ENCODE assay signal across 1 cellular context in genomic region chr7:48140001-48140681, GRCh38.
TF ChIP-seq lines count a peak whose summit lies in the region.

No MANE protein-coding gene starts in this region.

TF ChIP-seq in HepG2, 621 proteins besides CTCF, POLR2A, EP300 and RAD21 (continued from another document and continues in another):
- TF ChIP-seq, protein P1, sequence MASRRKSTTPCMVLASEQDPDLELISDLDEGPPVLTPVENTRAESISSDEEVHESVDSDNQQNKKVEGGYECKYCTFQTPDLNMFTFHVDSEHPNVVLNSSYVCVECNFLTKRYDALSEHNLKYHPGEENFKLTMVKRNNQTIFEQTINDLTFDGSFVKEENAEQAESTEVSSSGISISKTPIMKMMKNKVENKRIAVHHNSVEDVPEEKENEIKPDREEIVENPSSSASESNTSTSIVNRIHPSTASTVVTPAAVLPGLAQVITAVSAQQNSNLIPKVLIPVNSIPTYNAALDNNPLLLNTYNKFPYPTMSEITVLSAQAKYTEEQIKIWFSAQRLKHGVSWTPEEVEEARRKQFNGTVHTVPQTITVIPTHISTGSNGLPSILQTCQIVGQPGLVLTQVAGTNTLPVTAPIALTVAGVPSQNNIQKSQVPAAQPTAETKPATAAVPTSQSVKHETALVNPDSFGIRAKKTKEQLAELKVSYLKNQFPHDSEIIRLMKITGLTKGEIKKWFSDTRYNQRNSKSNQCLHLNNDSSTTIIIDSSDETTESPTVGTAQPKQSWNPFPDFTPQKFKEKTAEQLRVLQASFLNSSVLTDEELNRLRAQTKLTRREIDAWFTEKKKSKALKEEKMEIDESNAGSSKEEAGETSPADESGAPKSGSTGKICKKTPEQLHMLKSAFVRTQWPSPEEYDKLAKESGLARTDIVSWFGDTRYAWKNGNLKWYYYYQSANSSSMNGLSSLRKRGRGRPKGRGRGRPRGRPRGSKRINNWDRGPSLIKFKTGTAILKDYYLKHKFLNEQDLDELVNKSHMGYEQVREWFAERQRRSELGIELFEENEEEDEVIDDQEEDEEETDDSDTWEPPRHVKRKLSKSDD (CRISPR knock-in tag; IDR thresholded peaks at IDR 0.05; ENCODE audit: low read depth), result no peak
- TF ChIP-seq, protein P2, sequence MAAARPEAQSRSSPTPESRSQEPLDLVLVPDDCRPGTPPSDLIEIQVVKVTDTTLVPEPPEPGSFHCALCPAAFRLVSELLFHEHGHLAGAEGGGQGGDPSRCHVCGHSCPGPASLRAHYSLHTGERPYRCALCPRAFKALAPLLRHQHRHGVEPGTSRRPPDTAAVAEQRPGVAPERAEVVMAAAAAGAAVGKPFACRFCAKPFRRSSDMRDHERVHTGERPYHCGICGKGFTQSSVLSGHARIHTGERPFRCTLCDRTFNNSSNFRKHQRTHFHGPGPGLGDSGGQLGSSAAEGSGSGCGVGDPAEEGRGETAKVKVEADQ (CRISPR knock-in tag; IDR thresholded peaks at IDR 0.05; ENCODE audit: borderline replicate concordance), result no peak
- TF ChIP-seq, protein P3, sequence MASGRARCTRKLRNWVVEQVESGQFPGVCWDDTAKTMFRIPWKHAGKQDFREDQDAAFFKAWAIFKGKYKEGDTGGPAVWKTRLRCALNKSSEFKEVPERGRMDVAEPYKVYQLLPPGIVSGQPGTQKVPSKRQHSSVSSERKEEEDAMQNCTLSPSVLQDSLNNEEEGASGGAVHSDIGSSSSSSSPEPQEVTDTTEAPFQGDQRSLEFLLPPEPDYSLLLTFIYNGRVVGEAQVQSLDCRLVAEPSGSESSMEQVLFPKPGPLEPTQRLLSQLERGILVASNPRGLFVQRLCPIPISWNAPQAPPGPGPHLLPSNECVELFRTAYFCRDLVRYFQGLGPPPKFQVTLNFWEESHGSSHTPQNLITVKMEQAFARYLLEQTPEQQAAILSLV (CRISPR knock-in tag; IDR thresholded peaks at IDR 0.05; ENCODE audit: borderline replicate concordance), result peak; percentile 82
- peak; percentile 78 for TF ChIP-seq ZNF121 (CRISPR knock-in tag; IDR thresholded peaks at IDR 0.05)
- TF ChIP-seq, protein P4, sequence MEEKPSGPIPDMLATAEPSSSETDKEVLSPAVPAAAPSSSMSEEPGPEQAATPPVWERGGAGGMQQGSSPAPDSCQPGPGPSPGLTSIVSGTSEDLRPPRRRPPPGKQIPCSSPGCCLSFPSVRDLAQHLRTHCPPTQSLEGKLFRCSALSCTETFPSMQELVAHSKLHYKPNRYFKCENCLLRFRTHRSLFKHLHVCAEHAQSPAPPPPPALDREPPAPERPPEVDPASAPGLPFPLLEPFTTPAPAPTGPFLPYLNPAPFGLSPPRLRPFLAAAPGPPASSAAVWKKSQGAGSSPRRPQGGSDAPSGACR (CRISPR knock-in tag; IDR thresholded peaks at IDR 0.05), result no peak
- no peak for TF ChIP-seq ZSCAN20 (CRISPR knock-in tag; IDR thresholded peaks at IDR 0.05; ENCODE audit: borderline replicate concordance)
- no peak for TF ChIP-seq ZNF737 (CRISPR knock-in tag; IDR thresholded peaks at IDR 0.05; ENCODE audit: borderline replicate concordance)
- no peak for TF ChIP-seq ZNF10 (CRISPR knock-in tag; IDR thresholded peaks at IDR 0.05; ENCODE audit: borderline replicate concordance, low read depth)
- no peak for TF ChIP-seq SCMH1 (CRISPR knock-in tag; IDR thresholded peaks at IDR 0.05; ENCODE audit: borderline replicate concordance)
- peak; percentile 92 for TF ChIP-seq NR2F6 (IDR thresholded peaks at IDR 0.05)
- TF ChIP-seq NR2F6 (CRISPR knock-in tag; IDR thresholded peaks at IDR 0.05), result peak; percentile 95
- TF ChIP-seq BORCS8-MEF2B (CRISPR knock-in tag; IDR thresholded peaks at IDR 0.05), result no peak
- peak; percentile 56; the same call in 1 of the 2 replicates for TF ChIP-seq MXD4 (CRISPR knock-in tag; IDR thresholded peaks at IDR 0.05)
- peak; percentile 57; the same call in 1 of the 2 replicates for TF ChIP-seq ZNF605 (CRISPR knock-in tag; IDR thresholded peaks at IDR 0.05)
- TF ChIP-seq LCORL (IDR thresholded peaks at IDR 0.05), result peak; percentile 96
- TF ChIP-seq LCORL (CRISPR knock-in tag; IDR thresholded peaks at IDR 0.05), result peak; percentile 80
- TF ChIP-seq ZBTB40 (IDR thresholded peaks at IDR 0.05), result no peak
- peak; percentile 95 for TF ChIP-seq ZBTB40 (CRISPR knock-in tag; IDR thresholded peaks at IDR 0.05)
- TF ChIP-seq HOMEZ (CRISPR knock-in tag; IDR thresholded peaks at IDR 0.05; ENCODE audit: low read depth), result 0 out of 2 replicates have a peak, but pooled peaks have one; percentile 21
- peak; percentile 80 for TF ChIP-seq SMYD3 (CRISPR knock-in tag; IDR thresholded peaks at IDR 0.05)
- peak; percentile 54; the same call in 1 of the 2 replicates for TF ChIP-seq ZNF780A (CRISPR knock-in tag; IDR thresholded peaks at IDR 0.05)
- no peak for TF ChIP-seq ATAD3A (CRISPR knock-in tag; IDR thresholded peaks at IDR 0.05)
- peak; percentile 94 for TF ChIP-seq FOXA1 (IDR thresholded peaks at IDR 0.05)
- TF ChIP-seq FOXA1 (CRISPR knock-in tag; IDR thresholded peaks at IDR 0.05), result peak; percentile 98
- TF ChIP-seq TOE1 (CRISPR knock-in tag; IDR thresholded peaks at IDR 0.05), result no peak
- peak; percentile 62; the same call in 1 of the 2 replicates for TF ChIP-seq FOXC1 (CRISPR knock-in tag; IDR thresholded peaks at IDR 0.05; ENCODE audit: borderline replicate concordance)
- TF ChIP-seq, protein P5, sequence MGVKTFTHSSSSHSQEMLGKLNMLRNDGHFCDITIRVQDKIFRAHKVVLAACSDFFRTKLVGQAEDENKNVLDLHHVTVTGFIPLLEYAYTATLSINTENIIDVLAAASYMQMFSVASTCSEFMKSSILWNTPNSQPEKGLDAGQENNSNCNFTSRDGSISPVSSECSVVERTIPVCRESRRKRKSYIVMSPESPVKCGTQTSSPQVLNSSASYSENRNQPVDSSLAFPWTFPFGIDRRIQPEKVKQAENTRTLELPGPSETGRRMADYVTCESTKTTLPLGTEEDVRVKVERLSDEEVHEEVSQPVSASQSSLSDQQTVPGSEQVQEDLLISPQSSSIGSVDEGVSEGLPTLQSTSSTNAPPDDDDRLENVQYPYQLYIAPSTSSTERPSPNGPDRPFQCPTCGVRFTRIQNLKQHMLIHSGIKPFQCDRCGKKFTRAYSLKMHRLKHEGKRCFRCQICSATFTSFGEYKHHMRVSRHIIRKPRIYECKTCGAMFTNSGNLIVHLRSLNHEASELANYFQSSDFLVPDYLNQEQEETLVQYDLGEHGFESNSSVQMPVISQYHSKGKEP (CRISPR knock-in tag; IDR thresholded peaks at IDR 0.05), result peak; percentile 48; the same call in 1 of the 2 replicates
- no peak for TF ChIP-seq SMAD3 (CRISPR knock-in tag; IDR thresholded peaks at IDR 0.05)
- TF ChIP-seq PITX1 (CRISPR knock-in tag; IDR thresholded peaks at IDR 0.05), result peak; percentile 78
- TF ChIP-seq THAP9 (CRISPR knock-in tag; IDR thresholded peaks at IDR 0.05; ENCODE audit: borderline replicate concordance), result no peak
- no peak for TF ChIP-seq ZNF333 (CRISPR knock-in tag; IDR thresholded peaks at IDR 0.05; ENCODE audit: borderline replicate concordance)
- no peak for TF ChIP-seq ZEB1 (IDR thresholded peaks at IDR 0.05; ENCODE audit: insufficient replicate concordance, low read depth)
- no peak for TF ChIP-seq ZNF543 (CRISPR knock-in tag; IDR thresholded peaks at IDR 0.05)
- TF ChIP-seq MATR3 (CRISPR knock-in tag; IDR thresholded peaks at IDR 0.05), result no peak
- TF ChIP-seq GPN1 (CRISPR knock-in tag; IDR thresholded peaks at IDR 0.05; ENCODE audit: borderline replicate concordance), result no peak
- TF ChIP-seq RAD51 (IDR thresholded peaks at IDR 0.05; ENCODE audit: borderline replicate concordance), result no peak
- TF ChIP-seq NRL (CRISPR knock-in tag; IDR thresholded peaks at IDR 0.05; ENCODE audit: borderline replicate concordance), result no peak
- peak; percentile 88 for TF ChIP-seq HMG20B (CRISPR knock-in tag; conservative IDR thresholded peaks at IDR 0.05)
